Comparison of ENCODE assay signal across 8 cellular contexts in the genomic region with DNA sequence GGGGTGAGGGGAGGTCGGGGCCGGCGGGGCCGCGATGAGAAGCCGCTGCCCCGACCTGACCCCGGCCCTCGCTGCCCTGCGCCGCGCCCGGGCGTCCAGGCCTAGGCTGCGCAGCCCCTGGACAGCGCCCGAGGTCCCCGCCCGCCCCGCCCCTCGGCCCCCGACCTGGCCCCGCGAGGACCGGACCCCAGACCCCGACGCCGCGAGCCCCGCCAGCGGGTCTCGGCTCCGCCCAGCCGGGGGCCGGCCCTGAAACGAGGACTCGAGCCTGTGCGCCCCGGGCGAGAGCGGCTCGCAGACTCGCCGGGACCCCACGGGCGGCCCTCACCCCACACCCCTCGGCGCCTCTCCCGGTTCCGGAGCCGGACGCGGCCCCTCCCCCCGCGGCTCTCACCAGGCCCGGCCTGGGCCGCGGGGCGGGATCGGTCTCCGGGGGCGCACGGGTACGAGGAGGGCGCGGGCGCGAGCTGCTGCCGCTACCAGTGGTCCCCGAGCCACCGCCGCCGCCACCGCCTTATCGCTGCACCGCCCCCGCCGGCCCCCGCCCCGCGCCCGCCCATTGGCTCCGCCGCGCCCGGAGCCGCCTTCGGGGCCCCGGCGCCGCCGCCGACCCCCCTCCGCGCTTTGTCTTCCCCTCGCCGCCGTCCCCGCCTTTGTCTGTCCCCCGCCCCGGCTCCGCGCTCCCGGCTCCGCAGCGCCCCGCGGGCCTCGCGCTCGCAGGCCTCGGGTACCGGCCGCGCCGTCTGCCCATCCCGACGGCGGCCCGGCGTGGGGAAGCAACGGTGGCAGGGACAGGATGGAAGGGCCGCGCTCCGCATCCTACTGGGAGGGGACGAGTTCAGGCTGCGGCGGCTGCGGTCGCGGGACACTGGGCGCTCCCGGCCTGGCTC. TPM values are rescaled to one million over a fixed set of nuclear protein-coding genes. Genes with fewer than 3 reads are reported as not detected.
A peak's percentile ranks its signal among the peaks of the same experiment; 100 is the strongest.
DNase-seq lines count a peak whose midpoint lies in the region; ATAC-seq lines count a peak whose summit lies in the region.

LIMD2 (minus strand) TSS at position 488 of the 890 bp plus-strand sequence. CDS start 827 bp downstream, outside the sequence.

- peak; percentile 47 for DNase-seq in ELF-1 (ENCODE audit: low read depth, low spot score)
- DNase-seq in NCI-H2196 treated with DMSO at 0.1 percent for 48 hours (lab: John Stamatoyannopoulos, UW; ENCODE audit: unreplicated experiment): peak; percentile 46
- peak; percentile 85 for DNase-seq in activated CD4-positive, alpha-beta memory T cell treated with anti-CD3 and anti-CD28 coated beads for 36 hours
- DNase-seq in effector CD4-positive, alpha-beta T cell: peak; percentile 81
- peak; percentile 76 for DNase-seq in stimulated activated CD8-positive, alpha-beta memory T cell treated with anti-CD3 and anti-CD28 coated beads, Interleukin-4, amount 100 ng/mL, for 24 hours (ENCODE audit: low read depth)
- DNase-seq in T1000 (lab: John Stamatoyannopoulos, UW): no peak

- peak; percentile 10 for ATAC-seq in HG02623 (IDR thresholded peaks at IDR 0.05; ENCODE audit: unreplicated experiment)

- CTCF ChIA-PET in activated CD4-positive, alpha-beta memory T cell treated with anti-CD3 and anti-CD28 coated beads for 36 hours (lab: Charles Lee): interaction anchor here (1.3 kb wide), 1 partner anchor 74 kb away, joined by 3 read pairs; the partner anchor contains the start of gene DDX42

- POLR2A ChIA-PET in activated CD4-positive, alpha-beta memory T cell treated with anti-CD3 and anti-CD28 coated beads for 36 hours (lab: Charles Lee): interaction anchor here (0.7 to 3.6 kb wide), 5 partner anchors 11 to 149 kb away, joined by 3 to 19 read pairs (median 5); partner anchors contain the start of genes CCDC47, DCAF7 and DDX42

- peaks cover 73% of the 10 kb centered on the region for H3K4me1 ChIP-seq in mononuclear cell (ENCODE audit: insufficient read depth, low read length)

- peaks cover 67% of the 10 kb centered on the region for H3K4me1 Mint-ChIP-seq in activated CD4-positive, alpha-beta memory T cell treated with anti-CD3 and anti-CD28 coated beads for 36 hours (ENCODE audit: low read depth)

- no peaks in the 10 kb centered on the region for H3K27me3 Mint-ChIP-seq in activated CD4-positive, alpha-beta memory T cell treated with anti-CD3 and anti-CD28 coated beads for 36 hours

- H3K4me3 Mint-ChIP-seq in activated CD4-positive, alpha-beta memory T cell treated with anti-CD3 and anti-CD28 coated beads for 36 hours: peak within 1 kb of the TSS; percentile 88

- no peaks in the 10 kb centered on the region for H3K27me3 ChIP-seq in mononuclear cell (ENCODE audit: insufficient read depth, low read length)

- peaks cover 29% of the 10 kb centered on the region for H3K36me3 Mint-ChIP-seq in activated CD4-positive, alpha-beta memory T cell treated with anti-CD3 and anti-CD28 coated beads for 36 hours

- H3K9me3 Mint-ChIP-seq in activated CD4-positive, alpha-beta memory T cell treated with anti-CD3 and anti-CD28 coated beads for 36 hours: no peaks in the 10 kb centered on the region

- H3K9me3 ChIP-seq in mononuclear cell (ENCODE audit: low read depth, low read length): no peaks in the 10 kb centered on the region

- peak within 1 kb of the TSS; percentile 96 for H3K4me3 ChIP-seq in mononuclear cell (ENCODE audit: low read length)

- intact Hi-C loops in activated CD4-positive, alpha-beta memory T cell treated with anti-CD3 and anti-CD28 coated beads for 36 hours (cut with micrococcal nuclease): loop anchor here (1.0 to 5.0 kb wide), 5 partner anchors 127 to 807 kb away; partner anchors contain the start of genes CEP95, CYB561, DDX5 and FTSJ3

- peak within 1 kb of the TSS; percentile 96 for H3K27ac Mint-ChIP-seq in activated CD4-positive, alpha-beta memory T cell treated with anti-CD3 and anti-CD28 coated beads for 36 hours

RNA-seq across cellular contexts. Expression of gene LIMD2, which starts in this region (rescaled TPM):
- total RNA-seq in activated CD4-positive, alpha-beta memory T cell treated with anti-CD3 and anti-CD28 coated beads for 36 hours: 100 to 1,000 TPM; 146 to 150 TPM
- 274 TPM for total RNA-seq in mononuclear cell
